19 cellular contexts compared by ENCODE assay signal in the genomic region with DNA sequence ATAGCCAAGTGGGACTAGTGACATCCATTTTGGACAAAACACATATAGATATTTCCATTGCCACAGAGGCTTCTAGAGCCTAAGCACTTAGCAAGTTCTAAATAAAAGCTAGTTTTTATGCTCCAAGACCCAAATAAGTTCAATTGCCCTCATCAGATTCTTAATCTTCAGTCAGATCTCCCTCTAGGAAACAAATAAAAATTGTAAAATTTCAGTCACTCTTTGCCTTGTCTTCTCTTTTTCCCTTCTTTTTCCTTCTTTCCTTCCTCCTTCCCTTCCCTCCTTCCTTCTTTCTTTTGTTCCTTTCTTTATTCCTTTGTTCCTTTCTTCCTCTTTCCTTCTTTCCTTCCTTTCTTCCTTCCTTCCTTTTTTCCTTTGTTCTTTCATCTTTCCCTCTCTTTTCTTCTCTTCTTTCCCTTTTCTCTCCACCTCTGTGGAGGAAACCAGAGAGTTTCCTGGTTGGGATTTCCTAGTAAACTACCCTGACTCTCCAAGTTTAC.
DNase-seq lines count a peak whose midpoint lies in the region; ATAC-seq and TF ChIP-seq lines count a peak whose summit lies in the region.
"Had no signal": no experiment of that assay in that cellular context is flagged by ENCODE, and none has a peak within 500 bp of the region (broad histone marks: within the 10 kb centered on the region; RNA-seq: fewer than 3 reads in every experiment).

No MANE protein-coding gene starts in this region.

- H3K4me3 Mint-ChIP-seq in WTC11 (no peak overlapping the region), endothelial cell (ENCODE audit: unreplicated experiment) (no peak overlapping the region)
- no peak overlapping the region for H3K4me3 Mint-ChIP-seq in CD8-positive, alpha-beta memory T cell
- H3K4me3 Mint-ChIP-seq: CD14-positive monocyte; CD4-positive, alpha-beta memory T cell; CD4-positive, CD25-positive, alpha-beta regulatory T cell had no signal

- H3K36me3 Mint-ChIP-seq in WTC11 (peaks cover 7% of the 10 kb centered on the region; the same call in 1 of the 2 replicates), endothelial cell (ENCODE audit: low read depth, unreplicated experiment) (no peaks in the 10 kb centered on the region)
- H3K36me3 Mint-ChIP-seq in CD8-positive, alpha-beta memory T cell = peaks cover 0 to 12% (median 0%) of the 10 kb centered on the region in 3 donors
- H3K36me3 Mint-ChIP-seq: CD14-positive monocyte; CD4-positive, CD25-positive, alpha-beta regulatory T cell had no signal

- DNase-seq in WTC11 (ENCODE audit: low spot score) = no peak
- no peak for DNase-seq in endothelial cell (ENCODE audit: low spot score)
- DNase-seq in T-helper 9 cell = no peak
- DNase-seq in CD8-positive, alpha-beta memory T cell = no peak
- DNase-seq: 8988T; ACHN; BE2C; C1 segment of cervical spinal cord; Caco-2; Calu3; CD4-positive, alpha-beta memory T cell; CD4-positive, CD25-positive, alpha-beta regulatory T cell; DMS79 treated with DMSO at 0.1 percent for 48 hours; EL; GDM1 had no signal

- peaks cover 25% of the 10 kb centered on the region for H3K9me3 Mint-ChIP-seq in WTC11
- H3K9me3 Mint-ChIP-seq in endothelial cell (ENCODE audit: unreplicated experiment) = peaks cover 4% of the 10 kb centered on the region
- H3K9me3 Mint-ChIP-seq in CD8-positive, alpha-beta memory T cell = peaks cover 2 to 7% (median 6%) of the 10 kb centered on the region in 5 donors

- POLR2A ChIA-PET in WTC11 (lab: Charles Lee) = no interaction called here
- POLR2A ChIA-PET in CD8-positive, alpha-beta memory T cell (lab: Charles Lee) = no interaction called here

- no peaks in the 10 kb centered on the region for H3K27me3 ChIP-seq in CD8-positive, alpha-beta memory T cell (ENCODE audit: insufficient read depth, low read length, poor library complexity, severe bottlenecking)
- H3K27me3 ChIP-seq: BE2C, BLaER1 had no signal

- H3K4me1 Mint-ChIP-seq in WTC11 = peaks cover 11% of the 10 kb centered on the region
- no peaks in the 10 kb centered on the region for H3K4me1 Mint-ChIP-seq in endothelial cell (ENCODE audit: unreplicated experiment)
- no peaks in the 10 kb centered on the region for H3K4me1 Mint-ChIP-seq in CD8-positive, alpha-beta memory T cell
- H3K4me1 Mint-ChIP-seq: CD14-positive monocyte; CD4-positive, CD25-positive, alpha-beta regulatory T cell had no signal

- no peak overlapping the region for H3K27ac ChIP-seq in CD8-positive, alpha-beta memory T cell (ENCODE audit: low read depth, low read length)
- H3K27ac ChIP-seq: BLaER1 had no signal

- H3K27me3 Mint-ChIP-seq in WTC11 (ENCODE audit: low read depth) (no peaks in the 10 kb centered on the region; the same call in 1 of the 2 replicates), endothelial cell (ENCODE audit: unreplicated experiment) (no peaks in the 10 kb centered on the region)
- H3K27me3 Mint-ChIP-seq in CD8-positive, alpha-beta memory T cell = peaks cover 1 to 20% of the 10 kb centered on the region in 2 donors

- ATAC-seq in WTC11 = no peak
- no peak for ATAC-seq in GM21447 (IDR thresholded peaks at IDR 0.05; ENCODE audit: unreplicated experiment)
- ATAC-seq: GM12878 had no signal

- H3K4me1 ChIP-seq in CD8-positive, alpha-beta memory T cell (ENCODE audit: insufficient read depth, low read length) = no peaks in the 10 kb centered on the region
- H3K4me1 ChIP-seq: BE2C, BLaER1, Caco-2 had no signal

- H3K9me3 ChIP-seq in CD8-positive, alpha-beta memory T cell (ENCODE audit: low read length) = no peaks in the 10 kb centered on the region
- H3K9me3 ChIP-seq: BE2C had no signal

- H3K27ac Mint-ChIP-seq in WTC11 (no peak overlapping the region), endothelial cell (ENCODE audit: unreplicated experiment) (peak overlapping the region; percentile 6)
- H3K27ac Mint-ChIP-seq in CD8-positive, alpha-beta memory T cell = no peak overlapping the region
- H3K27ac Mint-ChIP-seq: CD14-positive monocyte; CD4-positive, alpha-beta memory T cell; CD4-positive, CD25-positive, alpha-beta regulatory T cell had no signal

- CTCF ChIA-PET in WTC11 (lab: Charles Lee) = no interaction called here
- CTCF ChIA-PET in CD8-positive, alpha-beta memory T cell (lab: Charles Lee) = no interaction called here

- no peak for TF ChIP-seq CTCF in WTC11 (IDR thresholded peaks at IDR 0.05)
- no peak for TF ChIP-seq CTCF in endothelial cell (IDR thresholded peaks at IDR 0.05; ENCODE audit: unreplicated experiment)

- no peaks in the 10 kb centered on the region for H3K36me3 ChIP-seq in CD8-positive, alpha-beta memory T cell (ENCODE audit: insufficient read depth, low read length)
- H3K36me3 ChIP-seq: BE2C, BLaER1 had no signal

- H3K4me3 ChIP-seq in CD8-positive, alpha-beta memory T cell (ENCODE audit: low read length) = no peak overlapping the region
- H3K4me3 ChIP-seq: BLaER1, GM12878 had no signal

TF ChIP-seq in WTC11, 78 proteins besides CTCF, POLR2A, EP300 and RAD21:
- TF ChIP-seq, protein P1, sequence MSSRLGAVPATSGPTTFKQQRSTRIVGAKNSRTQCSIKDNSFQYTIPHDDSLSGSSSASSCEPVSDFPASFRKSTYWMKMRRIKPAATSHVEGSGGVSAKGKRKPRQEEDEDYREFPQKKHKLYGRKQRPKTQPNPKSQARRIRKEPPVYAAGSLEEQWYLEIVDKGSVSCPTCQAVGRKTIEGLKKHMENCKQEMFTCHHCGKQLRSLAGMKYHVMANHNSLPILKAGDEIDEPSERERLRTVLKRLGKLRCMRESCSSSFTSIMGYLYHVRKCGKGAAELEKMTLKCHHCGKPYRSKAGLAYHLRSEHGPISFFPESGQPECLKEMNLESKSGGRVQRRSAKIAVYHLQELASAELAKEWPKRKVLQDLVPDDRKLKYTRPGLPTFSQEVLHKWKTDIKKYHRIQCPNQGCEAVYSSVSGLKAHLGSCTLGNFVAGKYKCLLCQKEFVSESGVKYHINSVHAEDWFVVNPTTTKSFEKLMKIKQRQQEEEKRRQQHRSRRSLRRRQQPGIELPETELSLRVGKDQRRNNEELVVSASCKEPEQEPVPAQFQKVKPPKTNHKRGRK (CRISPR knock-in tag; IDR thresholded peaks at IDR 0.05; ENCODE audit: borderline replicate concordance) = peak; percentile 92; the same call in 1 of the 2 replicates
- TF ChIP-seq, protein P2, sequence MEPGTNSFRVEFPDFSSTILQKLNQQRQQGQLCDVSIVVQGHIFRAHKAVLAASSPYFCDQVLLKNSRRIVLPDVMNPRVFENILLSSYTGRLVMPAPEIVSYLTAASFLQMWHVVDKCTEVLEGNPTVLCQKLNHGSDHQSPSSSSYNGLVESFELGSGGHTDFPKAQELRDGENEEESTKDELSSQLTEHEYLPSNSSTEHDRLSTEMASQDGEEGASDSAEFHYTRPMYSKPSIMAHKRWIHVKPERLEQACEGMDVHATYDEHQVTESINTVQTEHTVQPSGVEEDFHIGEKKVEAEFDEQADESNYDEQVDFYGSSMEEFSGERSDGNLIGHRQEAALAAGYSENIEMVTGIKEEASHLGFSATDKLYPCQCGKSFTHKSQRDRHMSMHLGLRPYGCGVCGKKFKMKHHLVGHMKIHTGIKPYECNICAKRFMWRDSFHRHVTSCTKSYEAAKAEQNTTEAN (CRISPR knock-in tag; IDR thresholded peaks at IDR 0.05) = no peak
- TF ChIP-seq, protein P3, sequence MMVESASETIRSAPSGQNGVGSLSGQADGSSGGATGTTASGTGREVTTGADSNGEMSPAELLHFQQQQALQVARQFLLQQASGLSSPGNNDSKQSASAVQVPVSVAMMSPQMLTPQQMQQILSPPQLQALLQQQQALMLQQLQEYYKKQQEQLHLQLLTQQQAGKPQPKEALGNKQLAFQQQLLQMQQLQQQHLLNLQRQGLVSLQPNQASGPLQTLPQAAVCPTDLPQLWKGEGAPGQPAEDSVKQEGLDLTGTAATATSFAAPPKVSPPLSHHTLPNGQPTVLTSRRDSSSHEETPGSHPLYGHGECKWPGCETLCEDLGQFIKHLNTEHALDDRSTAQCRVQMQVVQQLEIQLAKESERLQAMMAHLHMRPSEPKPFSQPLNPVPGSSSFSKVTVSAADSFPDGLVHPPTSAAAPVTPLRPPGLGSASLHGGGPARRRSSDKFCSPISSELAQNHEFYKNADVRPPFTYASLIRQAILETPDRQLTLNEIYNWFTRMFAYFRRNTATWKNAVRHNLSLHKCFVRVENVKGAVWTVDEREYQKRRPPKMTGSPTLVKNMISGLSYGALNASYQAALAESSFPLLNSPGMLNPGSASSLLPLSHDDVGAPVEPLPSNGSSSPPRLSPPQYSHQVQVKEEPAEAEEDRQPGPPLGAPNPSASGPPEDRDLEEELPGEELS (CRISPR knock-in tag; IDR thresholded peaks at IDR 0.05) = no peak
- TF ChIP-seq, protein P4, sequence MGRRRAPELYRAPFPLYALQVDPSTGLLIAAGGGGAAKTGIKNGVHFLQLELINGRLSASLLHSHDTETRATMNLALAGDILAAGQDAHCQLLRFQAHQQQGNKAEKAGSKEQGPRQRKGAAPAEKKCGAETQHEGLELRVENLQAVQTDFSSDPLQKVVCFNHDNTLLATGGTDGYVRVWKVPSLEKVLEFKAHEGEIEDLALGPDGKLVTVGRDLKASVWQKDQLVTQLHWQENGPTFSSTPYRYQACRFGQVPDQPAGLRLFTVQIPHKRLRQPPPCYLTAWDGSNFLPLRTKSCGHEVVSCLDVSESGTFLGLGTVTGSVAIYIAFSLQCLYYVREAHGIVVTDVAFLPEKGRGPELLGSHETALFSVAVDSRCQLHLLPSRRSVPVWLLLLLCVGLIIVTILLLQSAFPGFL (CRISPR knock-in tag; IDR thresholded peaks at IDR 0.05; ENCODE audit: borderline replicate concordance) = no peak
- TF ChIP-seq, protein P5, sequence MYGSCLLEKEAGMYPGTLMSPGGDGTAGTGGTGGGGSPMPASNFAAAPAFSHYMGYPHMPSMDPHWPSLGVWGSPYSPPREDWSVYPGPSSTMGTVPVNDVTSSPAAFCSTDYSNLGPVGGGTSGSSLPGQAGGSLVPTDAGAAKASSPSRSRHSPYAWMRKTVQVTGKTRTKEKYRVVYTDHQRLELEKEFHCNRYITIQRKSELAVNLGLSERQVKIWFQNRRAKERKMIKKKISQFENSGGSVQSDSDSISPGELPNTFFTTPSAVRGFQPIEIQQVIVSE (CRISPR knock-in tag; IDR thresholded peaks at IDR 0.05; ENCODE audit: borderline replicate concordance) = no peak
- no peak for TF ChIP-seq TCF7 (CRISPR knock-in tag; IDR thresholded peaks at IDR 0.05; ENCODE audit: low read depth)
TF ChIP-seq in WTC11: peak in this region for 1.
